In genomic region chr7:21128418-21128817, GRCh38 we compare ENCODE assay signal across 18 cellular contexts.
DNase-seq lines count a peak whose midpoint lies in the region; ATAC-seq and FAIRE-seq lines count a peak whose summit lies in the region.
"Had no signal": no experiment of that assay in that cellular context is flagged by ENCODE, and none has a peak within 500 bp of the region (broad histone marks: within the 10 kb centered on the region; RNA-seq: fewer than 3 reads in every experiment).

No MANE protein-coding gene starts in this region.

- ATAC-seq in Right ventricle myocardium inferior (peak; percentile 44), left cardiac atrium (no peak), HG03175 (IDR thresholded peaks at IDR 0.05; ENCODE audit: unreplicated experiment) (no peak)

- DNase-seq in Right ventricle myocardium inferior (ENCODE audit: missing footprints) (no peak), left cardiac atrium (no peak), NCI-H345 treated with DMSO at 0.1 percent for 48 hours (lab: John Stamatoyannopoulos, UW; ENCODE audit: unreplicated experiment) (peak; percentile 85), T47D (ENCODE audit: low read depth in 1 of 2, low spot score in 1 of 2) (peak; percentile 13 to 68), substantia nigra (lab: John Stamatoyannopoulos, UW) (no peak), urothelium cell line (ENCODE audit: low spot score) (no peak), NCI-H510A (lab: John Stamatoyannopoulos, UW) (no peak)
- DNase-seq: activated CD4-positive, alpha-beta T cell treated with anti-CD3 and anti-CD28 coated beads, Interleukin-2, amount 50 U/mL, for 4 hours; anterior cingulate cortex; dermis blood vessel endothelial cell; H7; NCI-H82; occipital lobe; Right ventricle myocardium superior; stimulated activated CD4-positive, alpha-beta T cell treated with anti-CD3 and anti-CD28 coated beads, Interleukin-12 subunit alpha, Interleukin-12 subunit beta, amount 100 ng/mL, for 4 hours; T-helper 9 cell had no signal

- no peak for FAIRE-seq in urothelium cell line (lab: Jason Lieb, UNC)
- FAIRE-seq: GM18507 had no signal

- H3K27ac ChIP-seq in substantia nigra (ENCODE audit: low read depth, low read length, poor library complexity, severe bottlenecking) = no peak overlapping the region

- in situ Hi-C loops in T47D (cut with HindIII; ENCODE audit: low pct_unique_long_range_greater_than_20kb, low sequenced_read_pairs) = no loop called here

- intact Hi-C loops in Right ventricle myocardium inferior (cut with DNase I) = no loop called here
- intact Hi-C loops in left cardiac atrium (cut with DNase I) = no loop called here

Comparison
In these comparisons a context has a peak if more than half of its experiments do, and no peak if none do; other contexts are left out.
1. DNase-seq: peak in NCI-H345 treated with DMSO at 0.1 percent for 48 hours (single experiment) and T47D (2 of 2); none in Right ventricle myocardium inferior (single experiment), left cardiac atrium (single experiment), substantia nigra (0 of 49), urothelium cell line (single experiment) and NCI-H510A (single experiment).